1 cellular context compared by ENCODE assay signal in the genomic region with DNA sequence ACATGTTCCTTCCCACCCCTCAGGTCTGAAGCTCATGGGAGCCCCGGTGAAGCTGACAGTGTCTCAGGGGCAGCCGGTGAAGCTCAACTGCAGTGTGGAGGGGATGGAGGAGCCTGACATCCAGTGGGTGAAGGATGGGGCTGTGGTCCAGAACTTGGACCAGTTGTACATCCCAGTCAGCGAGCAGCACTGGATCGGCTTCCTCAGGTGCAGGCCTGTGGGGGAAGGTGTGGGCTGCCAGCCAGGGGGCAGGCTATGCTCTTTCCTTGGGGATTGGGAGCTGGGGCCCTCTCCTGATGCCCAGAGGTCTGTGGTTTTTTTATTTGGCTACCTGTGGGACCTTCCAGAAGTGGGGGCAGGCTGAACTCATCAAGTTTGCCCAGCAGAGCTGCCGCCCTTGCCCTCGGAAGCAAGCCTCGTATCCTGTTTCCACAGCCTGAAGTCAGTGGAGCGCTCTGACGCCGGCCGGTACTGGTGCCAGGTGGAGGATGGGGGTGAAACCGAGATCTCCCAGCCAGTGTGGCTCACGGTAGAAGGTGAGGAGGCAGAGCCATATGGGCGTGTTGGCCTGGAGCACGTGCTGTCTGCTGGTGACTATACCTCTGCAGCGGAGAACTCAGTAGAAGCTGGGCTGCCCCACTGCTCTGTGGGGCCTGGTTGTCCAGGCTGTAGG.
TF ChIP-seq lines count a peak whose summit lies in the region.

No MANE protein-coding gene starts in this region.

TF ChIP-seq in HepG2, 621 proteins besides CTCF, POLR2A, EP300 and RAD21:
- TF ChIP-seq MED1 (CRISPR knock-in tag; IDR thresholded peaks at IDR 0.05) = no peak
- TF ChIP-seq ZBTB38 (CRISPR knock-in tag; IDR thresholded peaks at IDR 0.05) = 0 out of 2 replicates have a peak, but pooled peaks have one; percentile 31
- TF ChIP-seq, protein P1, sequence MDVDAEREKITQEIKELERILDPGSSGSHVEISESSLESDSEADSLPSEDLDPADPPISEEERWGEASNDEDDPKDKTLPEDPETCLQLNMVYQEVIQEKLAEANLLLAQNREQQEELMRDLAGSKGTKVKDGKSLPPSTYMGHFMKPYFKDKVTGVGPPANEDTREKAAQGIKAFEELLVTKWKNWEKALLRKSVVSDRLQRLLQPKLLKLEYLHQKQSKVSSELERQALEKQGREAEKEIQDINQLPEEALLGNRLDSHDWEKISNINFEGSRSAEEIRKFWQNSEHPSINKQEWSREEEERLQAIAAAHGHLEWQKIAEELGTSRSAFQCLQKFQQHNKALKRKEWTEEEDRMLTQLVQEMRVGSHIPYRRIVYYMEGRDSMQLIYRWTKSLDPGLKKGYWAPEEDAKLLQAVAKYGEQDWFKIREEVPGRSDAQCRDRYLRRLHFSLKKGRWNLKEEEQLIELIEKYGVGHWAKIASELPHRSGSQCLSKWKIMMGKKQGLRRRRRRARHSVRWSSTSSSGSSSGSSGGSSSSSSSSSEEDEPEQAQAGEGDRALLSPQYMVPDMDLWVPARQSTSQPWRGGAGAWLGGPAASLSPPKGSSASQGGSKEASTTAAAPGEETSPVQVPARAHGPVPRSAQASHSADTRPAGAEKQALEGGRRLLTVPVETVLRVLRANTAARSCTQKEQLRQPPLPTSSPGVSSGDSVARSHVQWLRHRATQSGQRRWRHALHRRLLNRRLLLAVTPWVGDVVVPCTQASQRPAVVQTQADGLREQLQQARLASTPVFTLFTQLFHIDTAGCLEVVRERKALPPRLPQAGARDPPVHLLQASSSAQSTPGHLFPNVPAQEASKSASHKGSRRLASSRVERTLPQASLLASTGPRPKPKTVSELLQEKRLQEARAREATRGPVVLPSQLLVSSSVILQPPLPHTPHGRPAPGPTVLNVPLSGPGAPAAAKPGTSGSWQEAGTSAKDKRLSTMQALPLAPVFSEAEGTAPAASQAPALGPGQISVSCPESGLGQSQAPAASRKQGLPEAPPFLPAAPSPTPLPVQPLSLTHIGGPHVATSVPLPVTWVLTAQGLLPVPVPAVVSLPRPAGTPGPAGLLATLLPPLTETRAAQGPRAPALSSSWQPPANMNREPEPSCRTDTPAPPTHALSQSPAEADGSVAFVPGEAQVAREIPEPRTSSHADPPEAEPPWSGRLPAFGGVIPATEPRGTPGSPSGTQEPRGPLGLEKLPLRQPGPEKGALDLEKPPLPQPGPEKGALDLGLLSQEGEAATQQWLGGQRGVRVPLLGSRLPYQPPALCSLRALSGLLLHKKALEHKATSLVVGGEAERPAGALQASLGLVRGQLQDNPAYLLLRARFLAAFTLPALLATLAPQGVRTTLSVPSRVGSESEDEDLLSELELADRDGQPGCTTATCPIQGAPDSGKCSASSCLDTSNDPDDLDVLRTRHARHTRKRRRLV (CRISPR knock-in tag; IDR thresholded peaks at IDR 0.05) = no peak
- TF ChIP-seq, protein P2, sequence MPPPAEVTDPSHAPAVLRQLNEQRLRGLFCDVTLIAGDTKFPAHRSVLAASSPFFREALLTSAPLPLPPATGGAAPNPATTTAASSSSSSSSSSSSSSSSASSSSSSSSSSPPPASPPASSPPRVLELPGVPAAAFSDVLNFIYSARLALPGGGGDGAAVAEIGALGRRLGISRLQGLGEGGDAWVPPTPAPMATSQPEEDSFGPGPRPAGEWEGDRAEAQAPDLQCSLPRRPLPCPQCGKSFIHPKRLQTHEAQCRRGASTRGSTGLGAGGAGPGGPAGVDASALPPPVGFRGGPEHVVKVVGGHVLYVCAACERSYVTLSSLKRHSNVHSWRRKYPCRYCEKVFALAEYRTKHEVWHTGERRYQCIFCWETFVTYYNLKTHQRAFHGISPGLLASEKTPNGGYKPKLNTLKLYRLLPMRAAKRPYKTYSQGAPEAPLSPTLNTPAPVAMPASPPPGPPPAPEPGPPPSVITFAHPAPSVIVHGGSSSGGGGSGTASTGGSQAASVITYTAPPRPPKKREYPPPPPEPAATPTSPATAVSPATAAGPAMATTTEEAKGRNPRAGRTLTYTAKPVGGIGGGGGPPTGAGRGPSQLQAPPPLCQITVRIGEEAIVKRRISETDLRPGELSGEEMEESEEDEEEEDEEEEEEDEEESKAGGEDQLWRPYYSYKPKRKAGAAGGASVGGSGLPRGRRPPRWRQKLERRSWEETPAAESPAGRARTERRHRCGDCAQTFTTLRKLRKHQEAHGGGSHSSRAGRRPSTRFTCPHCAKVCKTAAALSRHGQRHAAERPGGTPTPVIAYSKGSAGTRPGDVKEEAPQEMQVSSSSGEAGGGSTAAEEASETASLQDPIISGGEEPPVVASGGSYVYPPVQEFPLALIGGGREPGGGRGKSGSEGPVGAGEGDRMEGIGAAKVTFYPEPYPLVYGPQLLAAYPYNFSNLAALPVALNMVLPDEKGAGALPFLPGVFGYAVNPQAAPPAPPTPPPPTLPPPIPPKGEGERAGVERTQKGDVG (CRISPR knock-in tag; IDR thresholded peaks at IDR 0.05; ENCODE audit: borderline replicate concordance) = 0 out of 2 replicates have a peak, but pooled peaks have one; percentile 25
